In the genomic region with DNA sequence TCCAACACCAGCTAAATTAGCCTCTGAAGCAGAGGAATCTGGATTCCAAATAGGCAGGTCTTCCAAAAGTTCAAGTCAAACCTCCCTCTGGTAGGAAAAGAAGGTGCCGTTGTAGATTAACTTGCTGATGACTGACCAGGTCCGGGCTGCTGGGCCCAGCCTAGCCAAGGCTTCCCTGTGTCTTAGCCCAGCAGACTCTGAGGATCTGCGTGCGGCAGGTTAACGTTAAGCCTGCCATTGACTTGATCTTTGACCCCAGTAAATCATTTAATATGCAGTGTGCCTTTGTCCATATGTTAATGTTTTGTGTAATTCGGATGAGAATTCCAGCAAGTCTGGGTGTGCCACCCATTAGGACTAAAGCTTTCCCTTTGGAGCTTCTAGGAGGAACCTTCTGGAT, we compare ENCODE assay signal across 20 cellular contexts. TPM values are rescaled to one million over a fixed set of nuclear protein-coding genes. Genes with fewer than 3 reads are reported as not detected.
DNase-seq lines count a peak whose midpoint lies in the region; ATAC-seq and TF ChIP-seq lines count a peak whose summit lies in the region.
"Had no signal": no experiment of that assay in that cellular context is flagged by ENCODE, and none has a peak within 500 bp of the region (broad histone marks: within the 10 kb centered on the region; RNA-seq: fewer than 3 reads in every experiment).

No MANE protein-coding gene starts in this region.

- H3K27me3 ChIP-seq in Peyer's patch, result no peaks in the 10 kb centered on the region
- H3K27me3 ChIP-seq: BE2C had no signal

- H3K4me1 ChIP-seq in Peyer's patch, result peaks cover 0 to 3% (median 0%) of the 10 kb centered on the region in 4 donors
- H3K4me1 ChIP-seq: BE2C had no signal

- DNase-seq in DMS 273 (lab: John Stamatoyannopoulos, UW; ENCODE audit: unreplicated experiment) (peak; percentile 68), DMS 273 treated with DMSO at 0.1 percent for 48 hours (lab: John Stamatoyannopoulos, UW) (no peak), Peyer's patch (peak in 2 of 3 donors; percentile 66 to 68), kidney tubule cell (ENCODE audit: low spot score) (peak; percentile 29), NCI-H1105 (lab: John Stamatoyannopoulos, UW) (no peak), sciatic nerve (ENCODE audit: low spot score) (no peak), amniotic stem cell (lab: John Stamatoyannopoulos, UW) (no peak)
- DNase-seq: 8988T; BE2C; CD4-positive, alpha-beta memory T cell; DND-41; H7; NCI-H1436; NCI-H2081; NCI-H510A treated with DMSO at 0.1 percent for 48 hours; T-cell had no signal

- H3K27ac ChIP-seq in Peyer's patch, result peak overlapping the region in 1 of 4 donors; percentile 40
- H3K27ac ChIP-seq: SK-N-MC had no signal

- TF ChIP-seq CTCF in Peyer's patch (IDR thresholded peaks at IDR 0.05), result peak in 2 of 6 experiments; percentile 18 to 23

- H3K4me3 ChIP-seq in Peyer's patch, result no peak overlapping the region
- H3K4me3 ChIP-seq: SK-N-MC had no signal

- no peaks in the 10 kb centered on the region for H3K9me3 ChIP-seq in Peyer's patch
- H3K9me3 ChIP-seq: BE2C had no signal

- no peaks in the 10 kb centered on the region for H3K36me3 ChIP-seq in Peyer's patch

- peak; percentile 16 to 52 for TF ChIP-seq POLR2A in Peyer's patch (IDR thresholded peaks at IDR 0.05)

- intact Hi-C loops in sciatic nerve (cut with DNase I), result no loop called here

- ATAC-seq in HG03565 (IDR thresholded peaks at IDR 0.05; ENCODE audit: unreplicated experiment) (no peak), sciatic nerve (no peak)
- ATAC-seq: Panc1, Right ventricle myocardium inferior, T-cell had no signal

RNA-seq across cellular contexts. Expression of gene FBXW4, which starts 30.9 kb away (rescaled TPM):
- total RNA-seq in Peyer's patch, result 100 to 1,000 TPM in 1 of 4 donors, 10 to 100 TPM in 3; 28.0 to 106 (median 58.1) TPM
- total RNA-seq in sciatic nerve, result 87.2 TPM

RNA-seq across cellular contexts. Expression of gene FGF8, which starts 50.1 kb away (rescaled TPM):
- total RNA-seq in Peyer's patch, result not detected
- total RNA-seq in sciatic nerve, result 0.62 TPM
- total RNA-seq: CD4-positive, alpha-beta memory T cell; Right ventricle myocardium inferior; T-cell had no signal

RNA-seq across cellular contexts. Expression of gene NPM3, which starts 57.4 kb away (rescaled TPM):
- 10 to 100 TPM in 2 of 4 donors, 1 to 10 TPM in 2; 7.7 to 25.6 (median 11.2) TPM for total RNA-seq in Peyer's patch
- total RNA-seq in sciatic nerve, result 8.0 TPM

Comparison
In these comparisons a context has a peak if more than half of its experiments do, and no peak if none do; other contexts are left out.
1. DNase-seq: peak in DMS 273 (single experiment), Peyer's patch (2 of 3) and kidney tubule cell (single experiment); none in DMS 273 treated with DMSO at 0.1 percent for 48 hours (single experiment), NCI-H1105 (single experiment), sciatic nerve (single experiment) and amniotic stem cell (single experiment).